2 cellular contexts compared by ENCODE assay signal in genomic region chr10:58397830-58398229, GRCh38.
TF ChIP-seq lines count a peak whose summit lies in the region.

No MANE protein-coding gene starts in this region.

TF ChIP-seq in HepG2, 621 proteins besides CTCF, POLR2A, EP300 and RAD21:
- no peak for TF ChIP-seq ZNF75D (CRISPR knock-in tag; IDR thresholded peaks at IDR 0.05; ENCODE audit: borderline replicate concordance)
- 0 out of 2 replicates have a peak, but pooled peaks have one; percentile 15 for TF ChIP-seq POLR2AphosphoS5 (IDR thresholded peaks at IDR 0.05; ENCODE audit: low read depth, low read length)
- no peak for TF ChIP-seq ZNF614 (CRISPR knock-in tag; IDR thresholded peaks at IDR 0.05; ENCODE audit: borderline replicate concordance)
- TF ChIP-seq AGO2 (optimal IDR thresholded peaks at IDR 0.05; ENCODE audit: low read depth, low read length) = no peak
- peak; percentile 72 for TF ChIP-seq ZNF121 (CRISPR knock-in tag; IDR thresholded peaks at IDR 0.05)
- TF ChIP-seq STAG1 (CRISPR knock-in tag; IDR thresholded peaks at IDR 0.05) = no peak

TF ChIP-seq in WTC11, 78 proteins besides CTCF, POLR2A, EP300 and RAD21:
- no peak for TF ChIP-seq PRRX2 (CRISPR knock-in tag; IDR thresholded peaks at IDR 0.05)
- peak; percentile 82 for TF ChIP-seq ZNF121 (CRISPR knock-in tag; IDR thresholded peaks at IDR 0.05)
